Comparison of ENCODE assay signal across 8 cellular contexts in genomic region chr11:75524576-75525432, GRCh38. TPM values are rescaled to one million over a fixed set of nuclear protein-coding genes. Genes with fewer than 3 reads are reported as not detected.
A peak's percentile ranks its signal among the peaks of the same experiment; 100 is the strongest.
DNase-seq lines count a peak whose midpoint lies in the region; ATAC-seq, FAIRE-seq and TF ChIP-seq lines count a peak whose summit lies in the region.

No MANE protein-coding gene starts in this region.

- H3K9me3 Mint-ChIP-seq in activated CD4-positive, alpha-beta memory T cell treated with anti-CD3 and anti-CD28 coated beads for 36 hours = no peaks in the 10 kb centered on the region
- no peaks in the 10 kb centered on the region for H3K9me3 Mint-ChIP-seq in osteocyte (ENCODE audit: unreplicated experiment)

- TF ChIP-seq POLR2A in esophagus muscularis mucosa (IDR thresholded peaks at IDR 0.05; ENCODE audit: low read depth) = no peak

- no peaks in the 10 kb centered on the region for H3K36me3 Mint-ChIP-seq in activated CD4-positive, alpha-beta memory T cell treated with anti-CD3 and anti-CD28 coated beads for 36 hours
- no peaks in the 10 kb centered on the region for H3K36me3 Mint-ChIP-seq in osteocyte (ENCODE audit: unreplicated experiment)

- H3K9ac ChIP-seq in HUES48 (ENCODE audit: low read depth, low read length) = no peak overlapping the region

- no peak for ATAC-seq in HG03139 (IDR thresholded peaks at IDR 0.05; ENCODE audit: unreplicated experiment)

- intact Hi-C loops in activated CD4-positive, alpha-beta memory T cell treated with anti-CD3 and anti-CD28 coated beads for 36 hours (cut with micrococcal nuclease) = loop anchor here (2.0 kb wide), 1 partner anchor 26 kb away; no protein-coding TSS in a partner anchor
- intact Hi-C loops in esophagus muscularis mucosa (cut with DNase I) = loop anchor here (5.0 kb wide), 1 partner anchor 128 kb away; the partner anchor contains the start of gene RPS3

- TF ChIP-seq EP300 in esophagus muscularis mucosa (IDR thresholded peaks at IDR 0.05) = no peak

- peaks cover 31% of the 10 kb centered on the region for H3K4me1 Mint-ChIP-seq in activated CD4-positive, alpha-beta memory T cell treated with anti-CD3 and anti-CD28 coated beads for 36 hours (ENCODE audit: low read depth)
- H3K4me1 Mint-ChIP-seq in osteocyte (ENCODE audit: unreplicated experiment) = peaks cover 2% of the 10 kb centered on the region

- no peaks in the 10 kb centered on the region for H3K4me1 ChIP-seq in HUES48 (ENCODE audit: control insufficient read depth, insufficient read depth, low read length)
- H3K4me1 ChIP-seq in esophagus muscularis mucosa = peaks cover 13 to 34% (median 29%) of the 10 kb centered on the region in 4 donors

- H3K9me3 ChIP-seq in HUES48 (ENCODE audit: control insufficient read depth, insufficient read depth, low read length) (no peaks in the 10 kb centered on the region), esophagus muscularis mucosa (no peaks in the 10 kb centered on the region)

- CTCF ChIA-PET in activated CD4-positive, alpha-beta memory T cell treated with anti-CD3 and anti-CD28 coated beads for 36 hours (lab: Charles Lee) = interaction anchor here (0.8 to 3.7 kb wide), 13 partner anchors 8 to 125 kb away, joined by 3 to 26 read pairs (median 5); partner anchors contain the start of gene RPS3

- DNase-seq in NCI-H146 (lab: John Stamatoyannopoulos, UW) (peak; percentile 19), NCI-H146 treated with DMSO at 0.1 percent for 48 hours (lab: John Stamatoyannopoulos, UW; ENCODE audit: unreplicated experiment) (no peak), esophagus muscularis mucosa (ENCODE audit: extremely low spot score) (no peak), osteocyte (ENCODE audit: extremely low spot score, unreplicated experiment) (no peak), GM19239 (ENCODE audit: insufficient read length, low spot score) (no peak)
- DNase-seq in activated CD4-positive, alpha-beta memory T cell treated with anti-CD3 and anti-CD28 coated beads for 36 hours = peak; percentile 57

- FAIRE-seq in GM19239 (lab: Jason Lieb, UNC) = no peak

- H3K27ac ChIP-seq in HUES48 (ENCODE audit: low read depth, low read length) = no peak overlapping the region
- peak overlapping the region in 2 of 4 donors; percentile 46 to 52 for H3K27ac ChIP-seq in esophagus muscularis mucosa (replicated peaks in 1 of 4)

- peak overlapping the region; percentile 13 for H3K27ac Mint-ChIP-seq in activated CD4-positive, alpha-beta memory T cell treated with anti-CD3 and anti-CD28 coated beads for 36 hours
- H3K27ac Mint-ChIP-seq in osteocyte (ENCODE audit: unreplicated experiment) = no peak overlapping the region

- WGBS in esophagus muscularis mucosa = 23% methylated on average over 21 of the region's 52 CpGs

- H3K27me3 Mint-ChIP-seq in activated CD4-positive, alpha-beta memory T cell treated with anti-CD3 and anti-CD28 coated beads for 36 hours = no peaks in the 10 kb centered on the region
- H3K27me3 Mint-ChIP-seq in osteocyte (ENCODE audit: unreplicated experiment) = peaks cover 25% of the 10 kb centered on the region

- peaks cover 27% of the 10 kb centered on the region for H3K27me3 ChIP-seq in HUES48 (ENCODE audit: control insufficient read depth, insufficient read depth, low read length)
- H3K27me3 ChIP-seq in esophagus muscularis mucosa = no peaks in the 10 kb centered on the region

- H3K36me3 ChIP-seq in HUES48 (ENCODE audit: control insufficient read depth, insufficient read depth, low read length) (no peaks in the 10 kb centered on the region), esophagus muscularis mucosa (no peaks in the 10 kb centered on the region)

- peak overlapping the region; percentile 82 for H3K4me3 Mint-ChIP-seq in activated CD4-positive, alpha-beta memory T cell treated with anti-CD3 and anti-CD28 coated beads for 36 hours
- peak overlapping the region; percentile 65 for H3K4me3 Mint-ChIP-seq in osteocyte (ENCODE audit: unreplicated experiment)

- POLR2A ChIA-PET in activated CD4-positive, alpha-beta memory T cell treated with anti-CD3 and anti-CD28 coated beads for 36 hours (lab: Charles Lee) = interaction anchor here (1.0 to 1.3 kb wide), 5 partner anchors 12 to 174 kb away, joined by 3 to 5 read pairs (median 3); no protein-coding TSS in a partner anchor

- TF ChIP-seq CTCF in esophagus muscularis mucosa (IDR thresholded peaks at IDR 0.05) = no peak
- TF ChIP-seq CTCF in osteocyte (IDR thresholded peaks at IDR 0.05) = no peak

- H3K4me3 ChIP-seq in HUES48 (ENCODE audit: low read depth, low read length) = peak overlapping the region; percentile 76
- peak overlapping the region; percentile 66 to 97 (median 74) for H3K4me3 ChIP-seq in esophagus muscularis mucosa

RNA-seq across cellular contexts. Expression of gene GDPD5, which starts 0.9 kb away (rescaled TPM):
- 10 to 100 TPM; 26.5 to 32.0 TPM for total RNA-seq in activated CD4-positive, alpha-beta memory T cell treated with anti-CD3 and anti-CD28 coated beads for 36 hours
- total RNA-seq in esophagus muscularis mucosa = 1 to 10 TPM; 5.1 to 9.3 (median 8.4) TPM
- total RNA-seq in osteocyte = 3.1 and 4.0 TPM in 2 replicates

RNA-seq across cellular contexts. Expression of gene SERPINH1, which starts 37.2 kb away (rescaled TPM):
- 10 to 100 TPM; 15.2 to 17.4 TPM for total RNA-seq in activated CD4-positive, alpha-beta memory T cell treated with anti-CD3 and anti-CD28 coated beads for 36 hours
- total RNA-seq in esophagus muscularis mucosa (100 to 1,000 TPM; 162 to 270 (median 219) TPM), osteocyte (484 and 511 TPM in 2 replicates)

Comparison
In these comparisons a context has a peak if more than half of its experiments do, and no peak if none do; other contexts are left out.
1. DNase-seq: peak in NCI-H146 (single experiment) and activated CD4-positive, alpha-beta memory T cell treated with anti-CD3 and anti-CD28 coated beads for 36 hours (single experiment); none in NCI-H146 treated with DMSO at 0.1 percent for 48 hours (single experiment), esophagus muscularis mucosa (single experiment), osteocyte (single experiment) and GM19239 (single experiment).
2. RNA of gene SERPINH1, which starts 37.2 kb away (total RNA-seq): 484 to 511 TPM in osteocyte and 162 to 270 TPM in esophagus muscularis mucosa; 15.2 to 17.4 TPM in activated CD4-positive, alpha-beta memory T cell treated with anti-CD3 and anti-CD28 coated beads for 36 hours; every median in the first group is over 4 times any median in the second.